Comparison of ENCODE assay signal across 1 cellular context in the genomic region with DNA sequence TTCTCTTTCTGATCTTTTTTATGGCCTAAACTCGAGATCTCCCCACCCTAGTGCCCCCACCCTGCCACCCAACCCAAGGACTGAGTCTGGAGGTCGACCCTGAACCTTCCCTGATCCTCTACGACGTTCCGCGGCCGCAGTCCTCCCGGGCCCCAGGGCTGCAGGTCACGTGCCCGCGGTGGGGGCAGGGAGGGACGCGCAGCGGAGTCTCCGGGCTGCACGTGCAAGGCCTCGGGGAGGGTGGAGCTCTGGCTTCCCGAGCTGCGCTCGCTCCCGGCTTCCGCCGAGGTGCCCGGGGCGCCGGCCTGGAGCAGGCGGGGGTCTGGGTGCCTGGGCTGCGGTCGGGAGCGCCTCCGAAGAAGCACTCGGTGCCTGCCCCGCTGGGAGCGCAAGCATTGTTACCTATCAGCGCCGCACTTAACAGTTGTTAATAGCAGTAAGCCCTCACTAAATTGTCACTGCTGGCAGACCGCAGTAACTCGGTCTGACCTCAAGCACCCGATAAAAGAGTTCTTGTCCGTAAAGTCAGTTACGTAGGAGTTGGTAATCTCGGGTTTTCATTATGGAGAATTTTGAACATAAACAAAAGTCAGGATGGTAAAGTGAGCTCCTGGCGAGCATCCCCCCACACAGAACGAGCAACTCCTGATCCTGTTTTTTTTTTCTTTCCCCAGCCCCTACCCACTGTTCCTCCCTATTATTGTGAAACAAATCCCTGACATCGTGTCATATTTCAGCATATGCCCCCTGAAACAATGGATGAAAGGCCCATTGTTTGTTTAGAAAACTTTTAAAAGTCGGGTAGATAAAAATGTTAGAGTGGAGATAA.
TF ChIP-seq lines count a peak whose summit lies in the region.

No MANE protein-coding gene starts in this region.

TF ChIP-seq in GM23338, 12 proteins besides CTCF, POLR2A, EP300 and RAD21 (continued from another document):
- TF ChIP-seq, protein P1, sequence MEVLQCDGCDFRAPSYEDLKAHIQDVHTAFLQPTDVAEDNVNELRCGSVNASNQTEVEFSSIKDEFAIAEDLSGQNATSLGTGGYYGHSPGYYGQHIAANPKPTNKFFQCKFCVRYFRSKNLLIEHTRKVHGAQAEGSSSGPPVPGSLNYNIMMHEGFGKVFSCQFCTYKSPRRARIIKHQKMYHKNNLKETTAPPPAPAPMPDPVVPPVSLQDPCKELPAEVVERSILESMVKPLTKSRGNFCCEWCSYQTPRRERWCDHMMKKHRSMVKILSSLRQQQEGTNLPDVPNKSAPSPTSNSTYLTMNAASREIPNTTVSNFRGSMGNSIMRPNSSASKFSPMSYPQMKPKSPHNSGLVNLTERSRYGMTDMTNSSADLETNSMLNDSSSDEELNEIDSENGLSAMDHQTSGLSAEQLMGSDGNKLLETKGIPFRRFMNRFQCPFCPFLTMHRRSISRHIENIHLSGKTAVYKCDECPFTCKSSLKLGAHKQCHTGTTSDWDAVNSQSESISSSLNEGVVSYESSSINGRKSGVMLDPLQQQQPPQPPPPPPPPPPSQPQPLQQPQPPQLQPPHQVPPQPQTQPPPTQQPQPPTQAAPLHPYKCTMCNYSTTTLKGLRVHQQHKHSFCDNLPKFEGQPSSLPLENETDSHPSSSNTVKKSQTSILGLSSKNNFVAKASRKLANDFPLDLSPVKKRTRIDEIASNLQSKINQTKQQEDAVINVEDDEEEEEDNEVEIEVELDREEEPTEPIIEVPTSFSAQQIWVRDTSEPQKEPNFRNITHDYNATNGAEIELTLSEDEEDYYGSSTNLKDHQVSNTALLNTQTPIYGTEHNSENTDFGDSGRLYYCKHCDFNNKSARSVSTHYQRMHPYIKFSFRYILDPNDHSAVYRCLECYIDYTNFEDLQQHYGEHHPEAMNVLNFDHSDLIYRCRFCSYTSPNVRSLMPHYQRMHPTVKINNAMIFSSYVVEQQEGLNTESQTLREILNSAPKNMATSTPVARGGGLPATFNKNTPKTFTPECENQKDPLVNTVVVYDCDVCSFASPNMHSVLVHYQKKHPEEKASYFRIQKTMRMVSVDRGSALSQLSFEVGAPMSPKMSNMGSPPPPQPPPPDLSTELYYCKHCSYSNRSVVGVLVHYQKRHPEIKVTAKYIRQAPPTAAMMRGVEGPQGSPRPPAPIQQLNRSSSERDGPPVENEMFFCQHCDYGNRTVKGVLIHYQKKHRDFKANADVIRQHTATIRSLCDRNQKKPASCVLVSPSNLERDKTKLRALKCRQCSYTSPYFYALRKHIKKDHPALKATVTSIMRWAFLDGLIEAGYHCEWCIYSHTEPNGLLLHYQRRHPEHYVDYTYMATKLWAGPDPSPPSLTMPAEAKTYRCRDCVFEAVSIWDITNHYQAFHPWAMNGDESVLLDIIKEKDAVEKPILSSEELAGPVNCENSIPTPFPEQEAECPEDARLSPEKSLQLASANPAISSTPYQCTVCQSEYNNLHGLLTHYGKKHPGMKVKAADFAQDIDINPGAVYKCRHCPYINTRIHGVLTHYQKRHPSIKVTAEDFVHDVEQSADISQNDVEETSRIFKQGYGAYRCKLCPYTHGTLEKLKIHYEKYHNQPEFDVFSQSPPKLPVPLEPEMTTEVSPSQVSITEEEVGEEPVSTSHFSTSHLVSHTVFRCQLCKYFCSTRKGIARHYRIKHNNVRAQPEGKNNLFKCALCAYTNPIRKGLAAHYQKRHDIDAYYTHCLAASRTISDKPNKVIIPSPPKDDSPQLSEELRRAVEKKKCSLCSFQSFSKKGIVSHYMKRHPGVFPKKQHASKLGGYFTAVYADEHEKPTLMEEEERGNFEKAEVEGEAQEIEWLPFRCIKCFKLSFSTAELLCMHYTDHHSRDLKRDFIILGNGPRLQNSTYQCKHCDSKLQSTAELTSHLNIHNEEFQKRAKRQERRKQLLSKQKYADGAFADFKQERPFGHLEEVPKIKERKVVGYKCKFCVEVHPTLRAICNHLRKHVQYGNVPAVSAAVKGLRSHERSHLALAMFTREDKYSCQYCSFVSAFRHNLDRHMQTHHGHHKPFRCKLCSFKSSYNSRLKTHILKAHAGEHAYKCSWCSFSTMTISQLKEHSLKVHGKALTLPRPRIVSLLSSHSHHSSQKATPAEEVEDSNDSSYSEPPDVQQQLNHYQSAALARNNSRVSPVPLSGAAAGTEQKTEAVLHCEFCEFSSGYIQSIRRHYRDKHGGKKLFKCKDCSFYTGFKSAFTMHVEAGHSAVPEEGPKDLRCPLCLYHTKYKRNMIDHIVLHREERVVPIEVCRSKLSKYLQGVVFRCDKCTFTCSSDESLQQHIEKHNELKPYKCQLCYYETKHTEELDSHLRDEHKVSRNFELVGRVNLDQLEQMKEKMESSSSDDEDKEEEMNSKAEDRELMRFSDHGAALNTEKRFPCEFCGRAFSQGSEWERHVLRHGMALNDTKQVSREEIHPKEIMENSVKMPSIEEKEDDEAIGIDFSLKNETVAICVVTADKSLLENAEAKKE (CRISPR knock-in tag; IDR thresholded peaks at IDR 0.05) = no peak
- TF ChIP-seq, protein P2, sequence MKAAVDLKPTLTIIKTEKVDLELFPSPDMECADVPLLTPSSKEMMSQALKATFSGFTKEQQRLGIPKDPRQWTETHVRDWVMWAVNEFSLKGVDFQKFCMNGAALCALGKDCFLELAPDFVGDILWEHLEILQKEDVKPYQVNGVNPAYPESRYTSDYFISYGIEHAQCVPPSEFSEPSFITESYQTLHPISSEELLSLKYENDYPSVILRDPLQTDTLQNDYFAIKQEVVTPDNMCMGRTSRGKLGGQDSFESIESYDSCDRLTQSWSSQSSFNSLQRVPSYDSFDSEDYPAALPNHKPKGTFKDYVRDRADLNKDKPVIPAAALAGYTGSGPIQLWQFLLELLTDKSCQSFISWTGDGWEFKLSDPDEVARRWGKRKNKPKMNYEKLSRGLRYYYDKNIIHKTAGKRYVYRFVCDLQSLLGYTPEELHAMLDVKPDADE (IDR thresholded peaks at IDR 0.05) = no peak
- no peak for TF ChIP-seq NANOG (IDR thresholded peaks at IDR 0.05; ENCODE audit: borderline replicate concordance)
